13 cellular contexts compared by ENCODE assay signal in genomic region chr4:153241970-153242847, GRCh38. TPM values are rescaled to one million over a fixed set of nuclear protein-coding genes. Genes with fewer than 3 reads are reported as not detected.
DNase-seq lines count a peak whose midpoint lies in the region; ATAC-seq, FAIRE-seq and TF ChIP-seq lines count a peak whose summit lies in the region.
"Had no signal": no experiment of that assay in that cellular context is flagged by ENCODE, and none has a peak within 500 bp of the region (broad histone marks: within the 10 kb centered on the region; RNA-seq: fewer than 3 reads in every experiment).

No MANE protein-coding gene starts in this region.

- no peak for TF ChIP-seq CTCF in kidney (IDR thresholded peaks at IDR 0.05; ENCODE audit: borderline replicate concordance, extremely low read depth, insufficient read depth)
- TF ChIP-seq CTCF in esophagus muscularis mucosa (IDR thresholded peaks at IDR 0.05), result no peak

- no peak overlapping the region for H3K9ac ChIP-seq in kidney (ENCODE audit: low read length in 2 of 2)
- H3K9ac ChIP-seq: KMS-11 had no signal

- no peak for TF ChIP-seq POLR2A in esophagus muscularis mucosa (IDR thresholded peaks at IDR 0.05; ENCODE audit: low read depth)

- DNase-seq in Caki2 (ENCODE audit: low read depth), result peak; percentile 49
- DNase-seq in HEK293T (ENCODE audit: extremely low spot score), result peak; percentile 25
- DNase-seq in RPMI7951 (ENCODE audit: low read depth), result peak; percentile 17
- DNase-seq in kidney, result no peak
- no peak for DNase-seq in T-helper 17 cell
- DNase-seq in NCI-H1436 treated with DMSO at 0.1 percent for 48 hours (lab: John Stamatoyannopoulos, UW), result no peak
- no peak for DNase-seq in esophagus muscularis mucosa (ENCODE audit: extremely low spot score)
- DNase-seq: activated gamma-delta T cell treated with Interleukin-2 at 50 U/mL for 16 hours; CD8-positive, alpha-beta T cell; stimulated activated naive CD4-positive, alpha-beta T cell treated with Interleukin-2 at 50 U/mL for 16 hours had no signal

- H3K9me3 ChIP-seq in kidney (ENCODE audit: control insufficient read depth in 1 of 2, low read length in 2 of 2), result no peaks in the 10 kb centered on the region
- H3K9me3 ChIP-seq in T-helper 17 cell (ENCODE audit: control insufficient read depth, low read length, poor library complexity, severe bottlenecking), result no peaks in the 10 kb centered on the region
- no peaks in the 10 kb centered on the region for H3K9me3 ChIP-seq in esophagus muscularis mucosa

- H3K27ac ChIP-seq in kidney (ENCODE audit: low read depth in 2 of 2, low read length in 2 of 2) (peak overlapping the region; percentile 41 to 53), esophagus muscularis mucosa (replicated peaks in 1 of 4) (no peak overlapping the region)
- H3K27ac ChIP-seq: KMS-11 had no signal

- no peak for ATAC-seq in T-helper 17 cell
- ATAC-seq in HG03159 (IDR thresholded peaks at IDR 0.05; ENCODE audit: unreplicated experiment), result no peak
- ATAC-seq: CD8-positive, alpha-beta T cell had no signal

- H3K4me3 ChIP-seq in kidney (ENCODE audit: low read length in 2 of 2) (peak overlapping the region; percentile 7 to 20), esophagus muscularis mucosa (no peak overlapping the region)

- H3K27me3 ChIP-seq in esophagus muscularis mucosa, result no peaks in the 10 kb centered on the region

- 55% methylated on average over 13 of the region's 13 CpGs for WGBS in esophagus muscularis mucosa

- intact Hi-C loops in kidney (cut with DNase I), result no loop called here
- intact Hi-C loops in esophagus muscularis mucosa (cut with DNase I), result no loop called here

- no peak overlapping the region for H3K4me3 Mint-ChIP-seq in T-helper 17 cell
- H3K4me3 Mint-ChIP-seq: CD8-positive, alpha-beta T cell; T-helper 2 cell treated with Interferon-gamma antibody and Interleukin-4, amounts not matched to agents 5 μg/mL and 100 μg/mL, for 36 hours had no signal

- POLR2A ChIA-PET in HEK293T (lab: Yijun Ruan, JAX), result no interaction called here

- H3K36me3 Mint-ChIP-seq in T-helper 17 cell (ENCODE audit: low read depth), result no peaks in the 10 kb centered on the region
- H3K36me3 Mint-ChIP-seq: CD8-positive, alpha-beta T cell had no signal

- H3K36me3 ChIP-seq in kidney (ENCODE audit: control insufficient read depth in 1 of 2, insufficient read depth in 2 of 2, low read length in 2 of 2) (peaks cover 0 to 2% of the 10 kb centered on the region in 2 donors), esophagus muscularis mucosa (peaks cover 0 to 13% (median 0%) of the 10 kb centered on the region in 4 donors)

- no peak for TF ChIP-seq EP300 in esophagus muscularis mucosa (IDR thresholded peaks at IDR 0.05)

- in situ Hi-C loops in Caki2 (cut with HindIII; ENCODE audit: low pct_unique_long_range_greater_than_20kb, low sequenced_read_pairs), result no loop called here

- H3K4me1 ChIP-seq in kidney (ENCODE audit: control insufficient read depth in 1 of 2, insufficient read depth in 1 of 2, low read depth in 1 of 2, low read length in 2 of 2) (peaks cover 31 to 34% of the 10 kb centered on the region in 2 donors), esophagus muscularis mucosa (peaks cover 15 to 19% (median 17%) of the 10 kb centered on the region in 4 donors)

- no peak overlapping the region for H3K27ac Mint-ChIP-seq in T-helper 17 cell
- H3K27ac Mint-ChIP-seq: CD8-positive, alpha-beta T cell; T-helper 2 cell treated with Interferon-gamma antibody and Interleukin-4, amounts not matched to agents 5 μg/mL and 100 μg/mL, for 36 hours had no signal

- H3K4me1 Mint-ChIP-seq in T-helper 17 cell, result peaks cover 11% of the 10 kb centered on the region

- CTCF ChIA-PET in HEK293T (lab: Yijun Ruan, JAX), result interaction anchor here (1.2 kb wide), 1 partner anchor 99 kb away, joined by 3 read pairs; no protein-coding TSS in a partner anchor

- peak; percentile 38 for FAIRE-seq in kidney (lab: Jason Lieb, UNC)

- no peaks in the 10 kb centered on the region for H3K27me3 Mint-ChIP-seq in T-helper 17 cell

TF ChIP-seq in HEK293T, 16 proteins besides CTCF, POLR2A, EP300 and RAD21:
- TF ChIP-seq SUZ12 (IDR thresholded peaks at IDR 0.05) (no peak), PKNOX1 (IDR thresholded peaks at IDR 0.05) (no peak), CTBP1 (IDR thresholded peaks at IDR 0.05; ENCODE audit: borderline replicate concordance) (no peak), BHLHE40 (IDR thresholded peaks at IDR 0.05; ENCODE audit: borderline replicate concordance) (no peak), FOXA1 (IDR thresholded peaks at IDR 0.05) (no peak), FOXM1 (IDR thresholded peaks at IDR 0.05; ENCODE audit: borderline replicate concordance) (no peak), L3MBTL2 (conservative IDR thresholded peaks at IDR 0.05) (no peak), TARDBP (IDR thresholded peaks at IDR 0.05) (no peak), FOXK2 (IDR thresholded peaks at IDR 0.05) (no peak), ZNF384 (IDR thresholded peaks at IDR 0.05) (no peak), LEF1 (IDR thresholded peaks at IDR 0.05; ENCODE audit: borderline replicate concordance) (no peak), ARNT (IDR thresholded peaks at IDR 0.05) (no peak), SP1 (IDR thresholded peaks at IDR 0.05) (no peak), HDGF (IDR thresholded peaks at IDR 0.05; ENCODE audit: borderline replicate concordance) (no peak), NFRKB (IDR thresholded peaks at IDR 0.05) (no peak), ELF4 (IDR thresholded peaks at IDR 0.05) (no peak)
TF ChIP-seq in HEK293T: peak in this region for 0.

RNA-seq across cellular contexts. Expression of gene TRIM2, which starts 38.0 kb away (rescaled TPM):
- 23.8 and 43.7 TPM in 2 replicates for total RNA-seq in Caki2 (2014; rRNA removed; shearing (Covaris generic); ENCODE audit: low replicate concordance)
- 30.6 and 34.7 TPM in 2 replicates for total RNA-seq in RPMI7951 (2014; rRNA removed; shearing (Covaris generic))
- total RNA-seq in kidney, result 122 TPM
- polyA plus RNA-seq in kidney (ENCODE audit: insufficient read depth, low read depth, low replicate concordance), result 23.3 TPM
- total RNA-seq in T-helper 17 cell, result 1 to 10 TPM; 4.3 to 9.5 TPM
- total RNA-seq in esophagus muscularis mucosa, result 10 to 100 TPM; 28.3 to 36.9 (median 30.4) TPM

Comparison
In these comparisons a context has a peak if more than half of its experiments do, and no peak if none do; other contexts are left out.
1. DNase-seq: peak in Caki2 (single experiment), HEK293T (single experiment) and RPMI7951 (single experiment); none in kidney (single experiment), T-helper 17 cell (0 of 3), NCI-H1436 treated with DMSO at 0.1 percent for 48 hours (single experiment) and esophagus muscularis mucosa (single experiment).
2. H3K27ac ChIP-seq: peak in kidney (2 of 2); none in esophagus muscularis mucosa (0 of 4).
3. H3K4me3 ChIP-seq: peak in kidney (2 of 2); none in esophagus muscularis mucosa (0 of 4).